1 cellular context compared by ENCODE assay signal in genomic region chr5:39426136-39426535, GRCh38.
TF ChIP-seq lines count a peak whose summit lies in the region.

No MANE protein-coding gene starts in this region.

TF ChIP-seq in IMR-90, 13 proteins besides CTCF, POLR2A, EP300 and RAD21 (continued from another document):
- TF ChIP-seq MXI1 (IDR thresholded peaks at IDR 0.05; ENCODE audit: borderline replicate concordance, low read depth, low read length), result no peak
- TF ChIP-seq BHLHE40 (IDR thresholded peaks at IDR 0.05; ENCODE audit: low read depth, low read length), result no peak
- TF ChIP-seq SMC3 (IDR thresholded peaks at IDR 0.05; ENCODE audit: low read depth, low read length), result no peak
- no peak for TF ChIP-seq NFE2L2 (IDR thresholded peaks at IDR 0.05; ENCODE audit: low read depth, low read length)
- TF ChIP-seq MAZ (IDR thresholded peaks at IDR 0.05; ENCODE audit: borderline replicate concordance, low read depth, low read length), result no peak
- TF ChIP-seq ELK1 (IDR thresholded peaks at IDR 0.05; ENCODE audit: borderline replicate concordance, low read depth, low read length), result no peak
- TF ChIP-seq CHD1 (IDR thresholded peaks at IDR 0.05; ENCODE audit: low read depth, low read length), result no peak
- TF ChIP-seq RCOR1 (IDR thresholded peaks at IDR 0.05; ENCODE audit: insufficient replicate concordance, low read length), result no peak
- no peak for TF ChIP-seq CEBPB (IDR thresholded peaks at IDR 0.05; ENCODE audit: low read depth, low read length)
